Comparison of ENCODE assay signal across 9 cellular contexts in the genomic region with DNA sequence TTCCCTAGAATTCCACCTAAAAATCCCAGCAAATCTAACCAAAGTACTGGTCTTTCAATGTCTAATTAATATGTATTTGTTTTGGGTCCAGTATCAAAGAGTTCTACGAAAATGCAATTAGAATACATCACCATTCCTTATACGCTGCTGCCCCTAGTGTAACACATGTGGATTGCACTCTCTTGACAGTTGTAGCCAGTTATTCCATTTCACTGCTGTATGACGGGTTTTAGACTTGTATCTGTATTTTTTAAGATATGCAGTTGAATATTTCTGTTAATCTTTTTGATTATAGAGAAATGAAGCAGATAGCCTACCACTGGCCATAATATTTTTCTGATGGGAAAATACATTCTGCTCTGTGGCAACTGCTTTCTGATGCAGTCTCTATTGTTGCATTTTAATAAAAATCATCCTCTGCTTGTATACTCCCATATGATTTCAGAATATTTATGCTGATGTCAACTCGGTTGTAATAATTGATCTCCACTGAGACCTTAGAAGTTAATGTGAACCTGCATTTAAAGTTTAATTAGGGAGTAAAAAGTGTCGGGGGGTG. TPM values are rescaled to one million over a fixed set of nuclear protein-coding genes. Genes with fewer than 3 reads are reported as not detected.
DNase-seq lines count a peak whose midpoint lies in the region; ATAC-seq and TF ChIP-seq lines count a peak whose summit lies in the region.
"Had no signal": no experiment of that assay in that cellular context is flagged by ENCODE, and none has a peak within 500 bp of the region (broad histone marks: within the 10 kb centered on the region; RNA-seq: fewer than 3 reads in every experiment).

No MANE protein-coding gene starts in this region.

- 20 to 24% methylated on average over 5 of the region's 5 CpGs for WGBS in upper lobe of left lung, 2 donors

- H3K4me3 ChIP-seq in GM12865 (ENCODE audit: low read depth, low read length), result no peak overlapping the region
- no peak overlapping the region for H3K4me3 ChIP-seq in Jurkat, Clone E6-1 (ENCODE audit: low read length)
- H3K4me3 ChIP-seq in upper lobe of left lung, result peak overlapping the region in 3 of 4 donors; percentile 2 to 20 (median 8)
- H3K4me3 ChIP-seq: SJSA1 had no signal

- H3K9me3 ChIP-seq in T-helper 17 cell (ENCODE audit: control insufficient read depth, low read length, poor library complexity, severe bottlenecking) (no peaks in the 10 kb centered on the region), upper lobe of left lung (peaks cover 0 to under 1% (median 0%) of the 10 kb centered on the region in 4 donors)
- H3K9me3 ChIP-seq: SJSA1 had no signal

- peaks cover 19% of the 10 kb centered on the region for H3K4me1 Mint-ChIP-seq in T-helper 17 cell

- ATAC-seq in T-helper 17 cell, result peak; percentile 83
- peak; percentile 78 to 82 for ATAC-seq in upper lobe of left lung (ENCODE audit: low FRiP score in 2 of 2)
- ATAC-seq in HG03280 (IDR thresholded peaks at IDR 0.05; ENCODE audit: unreplicated experiment), result no peak

- H3K4me1 ChIP-seq in upper lobe of left lung, result peaks cover 0 to 6% (median 2%) of the 10 kb centered on the region in 4 donors
- H3K4me1 ChIP-seq: SJSA1 had no signal

- H3K27me3 Mint-ChIP-seq in T-helper 17 cell, result no peaks in the 10 kb centered on the region

- H3K27ac Mint-ChIP-seq in T-helper 17 cell, result peak overlapping the region; percentile 86

- DNase-seq in Ammon's horn (ENCODE audit: low spot score) (peak; percentile 60), GM12865 (ENCODE audit: low read depth) (peak; percentile 34), T-helper 17 cell (peak in 1 of 3 donors; percentile 5), dermis blood vessel endothelial cell (peak; percentile 54), lung microvascular endothelial cell (ENCODE audit: low read depth in 2 of 2) (peak; percentile 47 to 63), upper lobe of left lung (no peak)
- peak; percentile 15 for DNase-seq in Jurkat, Clone E6-1 (ENCODE audit: low read depth, low spot score)

- H3K36me3 Mint-ChIP-seq in T-helper 17 cell (ENCODE audit: low read depth), result no peaks in the 10 kb centered on the region

- TF ChIP-seq EP300 in upper lobe of left lung (IDR thresholded peaks at IDR 0.05), result no peak

- TF ChIP-seq CTCF in GM12865 (IDR thresholded peaks at IDR 0.05; ENCODE audit: insufficient read depth, low read depth, low read length, missing control alignments), result peak; percentile 63
- TF ChIP-seq CTCF in upper lobe of left lung (IDR thresholded peaks at IDR 0.05), result peak; percentile 57 to 71 (median 66)

- H3K27ac ChIP-seq in upper lobe of left lung, result no peak overlapping the region
- H3K27ac ChIP-seq: SJSA1 had no signal

- H3K36me3 ChIP-seq in upper lobe of left lung, result no peaks in the 10 kb centered on the region
- H3K36me3 ChIP-seq: SJSA1 had no signal

- H3K4me3 Mint-ChIP-seq in T-helper 17 cell, result peak overlapping the region; percentile 84

- TF ChIP-seq POLR2A in upper lobe of left lung (IDR thresholded peaks at IDR 0.05), result no peak

- H3K27me3 ChIP-seq in upper lobe of left lung, result no peaks in the 10 kb centered on the region
- H3K27me3 ChIP-seq: SJSA1 had no signal

RNA-seq across cellular contexts. Expression of a gene that starts 17.1 kb away (rescaled TPM):
- not detected for polyA plus RNA-seq in Jurkat, Clone E6-1 (2012; ENCODE audit: insufficient read depth, insufficient read length)
- total RNA-seq in T-helper 17 cell (not detected), dermis blood vessel endothelial cell (not detected in 2 replicates), lung microvascular endothelial cell (not detected in 2 replicates), upper lobe of left lung (not detected)
- total RNA-seq: SJSA1 had no signal

RNA-seq across cellular contexts. Expression of a gene that starts 27.0 kb away (rescaled TPM):
- not detected for polyA plus RNA-seq in Jurkat, Clone E6-1 (2012; ENCODE audit: insufficient read depth, insufficient read length)
- total RNA-seq in T-helper 17 cell, result not detected
- total RNA-seq in dermis blood vessel endothelial cell, result not detected in 2 replicates
- total RNA-seq in lung microvascular endothelial cell, result not detected in 2 replicates
- 1 to 10 TPM in 4 of 6 donors, under 1 TPM in 1, not detected in 1; 0.23 to 4.1 (median 2.6) TPM for total RNA-seq in upper lobe of left lung
- total RNA-seq: SJSA1 had no signal

RNA-seq across cellular contexts. Expression of a gene that starts 31.0 kb away (rescaled TPM):
- not detected for polyA plus RNA-seq in Jurkat, Clone E6-1 (2012; ENCODE audit: insufficient read depth, insufficient read length)
- total RNA-seq in T-helper 17 cell, result not detected
- not detected in 2 replicates for total RNA-seq in dermis blood vessel endothelial cell
- not detected in 2 replicates for total RNA-seq in lung microvascular endothelial cell
- total RNA-seq in upper lobe of left lung, result not detected
- total RNA-seq: SJSA1 had no signal

RNA-seq across cellular contexts. Expression of a gene that starts 57.6 kb away (rescaled TPM):
- polyA plus RNA-seq in Jurkat, Clone E6-1 (2012; ENCODE audit: insufficient read depth, insufficient read length), result 37.3 TPM
- total RNA-seq in T-helper 17 cell (1 to 10 TPM; 5.9 to 9.6 TPM), dermis blood vessel endothelial cell (8.3 and 12.6 TPM in 2 replicates), lung microvascular endothelial cell (5.2 and 5.7 TPM in 2 replicates), upper lobe of left lung (10 to 100 TPM in 4 of 6 donors, 1 to 10 TPM in 2; 9.4 to 17.3 (median 12.9) TPM)

Comparison
In these comparisons a context has a peak if more than half of its experiments do, and no peak if none do; other contexts are left out.
1. DNase-seq: peak in Ammon's horn (single experiment), GM12865 (single experiment), Jurkat, Clone E6-1 (single experiment), dermis blood vessel endothelial cell (single experiment) and lung microvascular endothelial cell (2 of 2); none in upper lobe of left lung (0 of 2).
2. H3K4me3 ChIP-seq: peak in upper lobe of left lung (3 of 4); none in GM12865 (single experiment) and Jurkat, Clone E6-1 (single experiment).